In genomic region chr1:186738896-186739295, GRCh38 we compare ENCODE assay signal across 9 cellular contexts. TPM values are rescaled to one million over a fixed set of nuclear protein-coding genes. Genes with fewer than 3 reads are reported as not detected.
A peak's percentile ranks its signal among the peaks of the same experiment; 100 is the strongest.
DNase-seq lines count a peak whose midpoint lies in the region; ATAC-seq and TF ChIP-seq lines count a peak whose summit lies in the region.
"Had no signal": no experiment of that assay in that cellular context is flagged by ENCODE, and none has a peak within 500 bp of the region (broad histone marks: within the 10 kb centered on the region; RNA-seq: fewer than 3 reads in every experiment).

No MANE protein-coding gene starts in this region.

- no peak overlapping the region for H3K4me3 ChIP-seq in adrenal gland

- H3K27me3 ChIP-seq in adrenal gland, result no peaks in the 10 kb centered on the region

- H3K27ac ChIP-seq in adrenal gland, result no peak overlapping the region

- H3K27me3 Mint-ChIP-seq in activated CD8-positive, alpha-beta memory T cell treated with anti-CD3 and anti-CD28 coated beads, Interleukin-2, amount 10 ng/mL, durations not matched to agents 7 days and 5 days, result peaks cover 3% of the 10 kb centered on the region
- peaks cover 8% of the 10 kb centered on the region for H3K27me3 Mint-ChIP-seq in stimulated activated memory B cell treated with anti-CD40 and anti-IgM and Interleukin-4, amounts not matched to agents 10 μg/mL and 1 μg/mL and 100 μg/mL, for 72 hours

- 59 to 70% (median 66%) methylated on average over 1 of the region's 1 CpG for WGBS in adrenal gland, 4 donors

- TF ChIP-seq CTCF in adrenal gland (IDR thresholded peaks at IDR 0.05), result no peak

- peaks cover 6% of the 10 kb centered on the region for H3K9me3 Mint-ChIP-seq in activated CD8-positive, alpha-beta memory T cell treated with anti-CD3 and anti-CD28 coated beads, Interleukin-2, amount 10 ng/mL, durations not matched to agents 7 days and 5 days (ENCODE audit: low read depth)
- no peaks in the 10 kb centered on the region for H3K9me3 Mint-ChIP-seq in stimulated activated memory B cell treated with anti-CD40 and anti-IgM and Interleukin-4, amounts not matched to agents 10 μg/mL and 1 μg/mL and 100 μg/mL, for 72 hours

- no peak for TF ChIP-seq POLR2A in adrenal gland (IDR thresholded peaks at IDR 0.05)

- H3K36me3 Mint-ChIP-seq in activated CD8-positive, alpha-beta memory T cell treated with anti-CD3 and anti-CD28 coated beads, Interleukin-2, amount 10 ng/mL, durations not matched to agents 7 days and 5 days, result peaks cover 2% of the 10 kb centered on the region
- H3K36me3 Mint-ChIP-seq in stimulated activated memory B cell treated with anti-CD40 and anti-IgM and Interleukin-4, amounts not matched to agents 10 μg/mL and 1 μg/mL and 100 μg/mL, for 72 hours, result no peaks in the 10 kb centered on the region

- H3K4me1 Mint-ChIP-seq in activated CD8-positive, alpha-beta memory T cell treated with anti-CD3 and anti-CD28 coated beads, Interleukin-2, amount 10 ng/mL, durations not matched to agents 7 days and 5 days, result peaks cover 25% of the 10 kb centered on the region
- peaks cover 6% of the 10 kb centered on the region for H3K4me1 Mint-ChIP-seq in stimulated activated memory B cell treated with anti-CD40 and anti-IgM and Interleukin-4, amounts not matched to agents 10 μg/mL and 1 μg/mL and 100 μg/mL, for 72 hours

- no peaks in the 10 kb centered on the region for H3K36me3 ChIP-seq in adrenal gland (replicated peaks in 1 of 2)

- intact Hi-C loops in adrenal gland (cut with DNase I), result no loop called here
- intact Hi-C loops in posterior cingulate gyrus (cut with DNase I), result no loop called here

- no peaks in the 10 kb centered on the region for H3K9me3 ChIP-seq in adrenal gland (replicated peaks in 1 of 3)

- peak overlapping the region; percentile 79 for H3K27ac Mint-ChIP-seq in activated CD8-positive, alpha-beta memory T cell treated with anti-CD3 and anti-CD28 coated beads, Interleukin-2, amount 10 ng/mL, durations not matched to agents 7 days and 5 days
- H3K27ac Mint-ChIP-seq in stimulated activated memory B cell treated with anti-CD40 and anti-IgM and Interleukin-4, amounts not matched to agents 10 μg/mL and 1 μg/mL and 100 μg/mL, for 72 hours, result no peak overlapping the region

- H3K4me3 Mint-ChIP-seq in activated CD8-positive, alpha-beta memory T cell treated with anti-CD3 and anti-CD28 coated beads, Interleukin-2, amount 10 ng/mL, durations not matched to agents 7 days and 5 days, result no peak overlapping the region
- H3K4me3 Mint-ChIP-seq in stimulated activated memory B cell treated with anti-CD40 and anti-IgM and Interleukin-4, amounts not matched to agents 10 μg/mL and 1 μg/mL and 100 μg/mL, for 72 hours, result no peak overlapping the region

- H3K4me1 ChIP-seq in adrenal gland (replicated peaks in 1 of 2), result no peaks in the 10 kb centered on the region

- DNase-seq in activated CD8-positive, alpha-beta memory T cell treated with anti-CD3 and anti-CD28 coated beads, Interleukin-2, amount 10 ng/mL, durations not matched to agents 7 days and 5 days, result peak; percentile 49
- DNase-seq in activated CD8-positive, alpha-beta memory T cell treated with anti-CD3 and anti-CD28 coated beads, Interleukin-2, amount 50 U/mL, for 48 hours, result no peak
- DNase-seq in OCI-M1 (lab: John Stamatoyannopoulos, UW) (peak; percentile 77), adrenal gland (no peak), NCI-H345 (lab: John Stamatoyannopoulos, UW) (no peak), posterior cingulate gyrus (no peak)
- DNase-seq: MM.1S had no signal

- peak; percentile 93 for ATAC-seq in activated CD8-positive, alpha-beta memory T cell treated with anti-CD3 and anti-CD28 coated beads, Interleukin-2, amount 10 ng/mL, durations not matched to agents 7 days and 5 days
- peak; percentile 79 for ATAC-seq in HG02885 (IDR thresholded peaks at IDR 0.05; ENCODE audit: poor library complexity, unreplicated experiment)
- ATAC-seq in stimulated activated memory B cell treated with anti-CD40 and anti-IgM and Interleukin-4, amounts not matched to agents 10 μg/mL and 1 μg/mL and 100 μg/mL, for 72 hours, result peak; percentile 72

- CTCF ChIA-PET in activated CD8-positive, alpha-beta memory T cell treated with anti-CD3 and anti-CD28 coated beads, Interleukin-2, amount 10 ng/mL, durations not matched to agents 7 days and 5 days (lab: Charles Lee), result interaction anchor here (0.8 to 1.7 kb wide), 4 partner anchors 11 to 364 kb away, joined by 3 read pairs; partner anchors contain the start of genes ODR4 and TPR

RNA-seq across cellular contexts. Expression of gene PTGS2, which starts 58.7 kb away (rescaled TPM):
- total RNA-seq in activated CD8-positive, alpha-beta memory T cell treated with anti-CD3 and anti-CD28 coated beads, Interleukin-2, amount 10 ng/mL, durations not matched to agents 7 days and 5 days, result 1 to 10 TPM in 1 of 2 experiments, not detected in 1; 2.2 TPM
- 10 to 100 TPM in 2 of 8 donors, 1 to 10 TPM in 6; 1.5 to 21.5 (median 3.1) TPM for total RNA-seq in adrenal gland
- polyA plus RNA-seq in adrenal gland, result 10 to 100 TPM in 1 of 3 donors, 1 to 10 TPM in 1, under 1 TPM in 1; 0.77 to 13.6 (median 1.1) TPM

Comparison
In these comparisons a context has a peak if more than half of its experiments do, and no peak if none do; other contexts are left out.
1. DNase-seq: peak in activated CD8-positive, alpha-beta memory T cell treated with anti-CD3 and anti-CD28 coated beads, Interleukin-2, amount 10 ng/mL, durations not matched to agents 7 days and 5 days (single experiment) and OCI-M1 (single experiment); none in activated CD8-positive, alpha-beta memory T cell treated with anti-CD3 and anti-CD28 coated beads, Interleukin-2, amount 50 U/mL, for 48 hours (single experiment), adrenal gland (0 of 7), NCI-H345 (single experiment) and posterior cingulate gyrus (0 of 10).
2. Peak in every context shown above with its lines, with median percentiles within 50 percentile points of each other: ATAC-seq.